ENCODE assay signal across 14 cellular contexts in the genomic region with DNA sequence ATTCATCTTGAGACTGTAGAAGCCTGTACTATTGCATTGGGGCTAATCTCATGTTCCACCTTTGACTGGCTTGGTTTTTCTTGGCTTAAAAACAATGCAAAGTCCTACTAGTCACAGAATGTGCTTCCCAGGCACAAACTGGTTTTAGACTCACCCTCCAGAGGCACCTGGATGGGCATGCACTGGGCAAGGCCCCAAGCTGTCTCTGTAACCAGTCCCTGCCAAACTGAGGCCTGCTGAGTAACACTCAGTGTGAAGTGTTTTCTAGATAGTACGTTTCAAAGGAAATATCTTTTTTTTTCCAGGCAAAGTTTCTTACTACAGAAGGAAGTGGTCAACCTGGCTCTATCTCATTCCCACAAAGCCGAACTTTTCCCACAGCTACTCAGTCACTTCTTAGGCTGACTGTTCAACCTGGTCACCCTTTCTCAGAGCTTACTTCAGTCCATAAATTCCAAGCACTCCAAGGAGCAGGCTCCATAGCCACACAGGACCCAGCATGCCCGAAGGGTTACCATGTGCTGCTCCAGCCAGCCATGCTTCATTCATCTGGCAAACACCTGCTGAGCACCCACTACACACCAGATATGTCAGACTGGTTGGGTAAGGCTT. TPM values are rescaled to one million over a fixed set of nuclear protein-coding genes. Genes with fewer than 3 reads are reported as not detected.
DNase-seq lines count a peak whose midpoint lies in the region; ATAC-seq and TF ChIP-seq lines count a peak whose summit lies in the region.
"Had no signal": no experiment of that assay in that cellular context is flagged by ENCODE, and none has a peak within 500 bp of the region (broad histone marks: within the 10 kb centered on the region; RNA-seq: fewer than 3 reads in every experiment).

No MANE protein-coding gene starts in this region.

- WGBS in heart left ventricle, 4 donors: 45 to 64% (median 49%) methylated on average over 3 of the region's 3 CpGs

- peak overlapping the region in 9 of 12 donors; percentile 6 to 67 (median 36) for H3K27ac ChIP-seq in heart left ventricle
- no peak overlapping the region for H3K27ac ChIP-seq in upper lobe of right lung
- H3K27ac ChIP-seq: tibial artery had no signal

- H3K9me3 ChIP-seq in heart left ventricle (no peaks in the 10 kb centered on the region), upper lobe of right lung (no peaks in the 10 kb centered on the region)
- H3K9me3 ChIP-seq: tibial artery had no signal

- H3K27me3 Mint-ChIP-seq in activated T-cell treated with anti-CD3 and anti-CD28 coated beads, Interleukin-2, amount 50 U/mL, for 72 hours (ENCODE audit: low read depth): no peaks in the 10 kb centered on the region
- H3K27me3 Mint-ChIP-seq: dendritic cell treated with granulocyte-macrophage colony-stimulating factor and Interleukin-4, amounts not matched to agents 40 ng/mL and 50 ng/mL, for 4 days had no signal

- no peak overlapping the region for H3K4me3 Mint-ChIP-seq in activated T-cell treated with anti-CD3 and anti-CD28 coated beads, Interleukin-2, amount 50 U/mL, for 72 hours
- H3K4me3 Mint-ChIP-seq: dendritic cell treated with granulocyte-macrophage colony-stimulating factor and Interleukin-4, amounts not matched to agents 40 ng/mL and 50 ng/mL, for 4 days had no signal

- peak in 1 of 2 donors; percentile 46 for ATAC-seq in activated T-cell treated with anti-CD3 and anti-CD28 coated beads, Interleukin-2, amount 50 U/mL, for 72 hours (replicated peaks in 1 of 2)
- peak; percentile 84 to 95 (median 94) for ATAC-seq in heart left ventricle
- peak; percentile 72 for ATAC-seq in upper lobe of right lung
- no peak for ATAC-seq in GM21381 (IDR thresholded peaks at IDR 0.05; ENCODE audit: unreplicated experiment)

- TF ChIP-seq CTCF in heart left ventricle (IDR thresholded peaks at IDR 0.05) (no peak), upper lobe of right lung (IDR thresholded peaks at IDR 0.05) (no peak)

- intact Hi-C loops in heart left ventricle (cut with DNase I): no loop called here
- intact Hi-C loops in upper lobe of right lung (cut with DNase I): no loop called here

- peaks cover 2 to 3% of the 10 kb centered on the region in 2 donors for H3K36me3 Mint-ChIP-seq in activated T-cell treated with anti-CD3 and anti-CD28 coated beads, Interleukin-2, amount 50 U/mL, for 72 hours (ENCODE audit: insufficient read depth in 2 of 2)

- no peaks in the 10 kb centered on the region for H3K9me3 Mint-ChIP-seq in activated T-cell treated with anti-CD3 and anti-CD28 coated beads, Interleukin-2, amount 50 U/mL, for 72 hours
- H3K9me3 Mint-ChIP-seq: dendritic cell treated with granulocyte-macrophage colony-stimulating factor and Interleukin-4, amounts not matched to agents 40 ng/mL and 50 ng/mL, for 4 days had no signal

- peak overlapping the region; percentile 40 for H3K27ac Mint-ChIP-seq in activated T-cell treated with anti-CD3 and anti-CD28 coated beads, Interleukin-2, amount 50 U/mL, for 72 hours
- H3K27ac Mint-ChIP-seq: dendritic cell treated with granulocyte-macrophage colony-stimulating factor and Interleukin-4, amounts not matched to agents 40 ng/mL and 50 ng/mL, for 4 days had no signal

- H3K36me3 ChIP-seq in heart left ventricle (peaks cover 0 to 86% (median 81%) of the 10 kb centered on the region in 9 donors), upper lobe of right lung (peaks cover 69% of the 10 kb centered on the region)

- H3K4me1 ChIP-seq in heart left ventricle (peaks cover 0 to 38% (median 18%) of the 10 kb centered on the region in 12 donors), upper lobe of right lung (no peaks in the 10 kb centered on the region)

- DNase-seq in activated T-cell treated with anti-CD3 and anti-CD28 coated beads, Interleukin-2, amount 50 U/mL, for 72 hours: no peak
- no peak for DNase-seq in activated T-cell treated with anti-CD3 and anti-CD28 coated beads for 4 hours
- peak; percentile 76 for DNase-seq in astrocyte of the hippocampus (ENCODE audit: low read depth, low spot score)
- peak; percentile 54 to 76 (median 67) for DNase-seq in heart left ventricle
- peak; percentile 70 for DNase-seq in upper lobe of right lung
- DNase-seq in Ammon's horn (ENCODE audit: low spot score): no peak
- DNase-seq in GDM1 (lab: John Stamatoyannopoulos, UW): no peak
- DNase-seq: activated effector memory CD4-positive, alpha-beta T cell treated with Interleukin-2 at 50 U/mL for 16 hours; DMS53; head of caudate nucleus; RPMI8226; tibial artery had no signal

- TF ChIP-seq POLR2A in heart left ventricle (IDR thresholded peaks at IDR 0.05): no peak

- peaks cover 21% of the 10 kb centered on the region for H3K4me1 Mint-ChIP-seq in activated T-cell treated with anti-CD3 and anti-CD28 coated beads, Interleukin-2, amount 50 U/mL, for 72 hours (ENCODE audit: low read depth)

- H3K4me3 ChIP-seq in heart left ventricle: no peak overlapping the region
- no peak overlapping the region for H3K4me3 ChIP-seq in upper lobe of right lung
- H3K4me3 ChIP-seq: tibial artery had no signal

- H3K27me3 ChIP-seq in heart left ventricle (no peaks in the 10 kb centered on the region), upper lobe of right lung (no peaks in the 10 kb centered on the region)
- H3K27me3 ChIP-seq: tibial artery had no signal

RNA-seq across cellular contexts. Expression of a gene that starts 57.4 kb away (rescaled TPM):
- total RNA-seq in activated T-cell treated with anti-CD3 and anti-CD28 coated beads, Interleukin-2, amount 50 U/mL, for 72 hours: 10 to 100 TPM; 31.6 to 51.0 TPM
- total RNA-seq in heart left ventricle: 100 to 1,000 TPM; 166 to 264 (median 205) TPM
- 100 to 1,000 TPM in 1 of 2 donors, 10 to 100 TPM in 1; 89.3 to 194 TPM for polyA plus RNA-seq in heart left ventricle
- 131 TPM for total RNA-seq in upper lobe of right lung

Comparison
In these comparisons a context has a peak if more than half of its experiments do, and no peak if none do; other contexts are left out.
1. DNase-seq: peak in astrocyte of the hippocampus (single experiment), heart left ventricle (5 of 5) and upper lobe of right lung (single experiment); none in activated T-cell treated with anti-CD3 and anti-CD28 coated beads, Interleukin-2, amount 50 U/mL, for 72 hours (0 of 2), activated T-cell treated with anti-CD3 and anti-CD28 coated beads for 4 hours (single experiment), Ammon's horn (single experiment) and GDM1 (single experiment).